Comparison of ENCODE assay signal across 11 cellular contexts in genomic region chr2:36858551-36859365, GRCh38.
DNase-seq lines count a peak whose midpoint lies in the region; ATAC-seq, FAIRE-seq and TF ChIP-seq lines count a peak whose summit lies in the region.
"Had no signal": no experiment of that assay in that cellular context is flagged by ENCODE, and none has a peak within 500 bp of the region (broad histone marks: within the 10 kb centered on the region; RNA-seq: fewer than 3 reads in every experiment).

No MANE protein-coding gene starts in this region.

- H3K4me3 ChIP-seq in SK-N-SH (ENCODE audit: low read depth in 2 of 2, low read length in 1 of 2) = no peak overlapping the region

- peaks cover 36 to 46% of the 10 kb centered on the region in 2 experiments for H3K36me3 ChIP-seq in SK-N-SH (replicated peaks in 1 of 2; ENCODE audit: control insufficient read depth in 1 of 2, insufficient read depth in 2 of 2, low read length in 1 of 2)

- no peaks in the 10 kb centered on the region for H3K27me3 ChIP-seq in SK-N-SH (ENCODE audit: insufficient read depth)

- no peak overlapping the region for H3K9ac ChIP-seq in SK-N-SH

- DNase-seq in H54 (ENCODE audit: insufficient read length, low spot score) (no peak), LoVo (ENCODE audit: low spot score) (peak; percentile 58), SK-N-SH (no peak), NCI-H2081 treated with DMSO at 0.1 percent for 48 hours (lab: John Stamatoyannopoulos, UW) (no peak), NCI-H226 (no peak)
- DNase-seq in natural killer cell treated with Interleukin-12 subunit alpha and Interleukin-12 subunit beta and Interleukin-15 and Interleukin-18, amount 100 ng/mL, for 72 hours (ENCODE audit: low spot score) = no peak
- DNase-seq: activated CD4-positive, alpha-beta T cell treated with anti-CD3 and anti-CD28 coated beads, Interleukin-2, amount 50 U/mL, for 4 hours; foreskin melanocyte; NCI-H2107; substantia nigra had no signal

- TF ChIP-seq CTCF in SK-N-SH (IDR thresholded peaks at IDR 0.05) = no peak

- peak overlapping the region; percentile 19 for H3K4me3 Mint-ChIP-seq in natural killer cell treated with Interleukin-12 subunit alpha and Interleukin-12 subunit beta and Interleukin-15 and Interleukin-18, amount 100 ng/mL, for 72 hours

- CTCF ChIA-PET in SK-N-SH (lab: Yijun Ruan, JAX) = no interaction called here

- H3K27me3 Mint-ChIP-seq in natural killer cell treated with Interleukin-12 subunit alpha and Interleukin-12 subunit beta and Interleukin-15 and Interleukin-18, amount 100 ng/mL, for 72 hours = no peaks in the 10 kb centered on the region

- no peak overlapping the region for H2AFZ ChIP-seq in SK-N-SH (ENCODE audit: low read depth)

- no peaks in the 10 kb centered on the region for H3K9me2 ChIP-seq in SK-N-SH

- TF ChIP-seq EP300 in SK-N-SH (IDR thresholded peaks at IDR 0.05; ENCODE audit: borderline replicate concordance in 1 of 2, low read depth in 1 of 2, low read length in 1 of 2) = no peak

- H4K20me1 ChIP-seq in SK-N-SH (ENCODE audit: insufficient read depth) = no peaks in the 10 kb centered on the region

- TF ChIP-seq RAD21 in SK-N-SH (IDR thresholded peaks at IDR 0.05; ENCODE audit: low read length) = no peak

- POLR2A ChIA-PET in SK-N-SH (lab: Yijun Ruan, JAX) = no interaction called here

- peaks cover 15 to 22% of the 10 kb centered on the region in 2 donors for H3K4me1 Mint-ChIP-seq in natural killer cell treated with Interleukin-12 subunit alpha and Interleukin-12 subunit beta and Interleukin-15 and Interleukin-18, amount 100 ng/mL, for 72 hours (ENCODE audit: low read depth in 2 of 2)

- H3K9me3 Mint-ChIP-seq in natural killer cell treated with Interleukin-12 subunit alpha and Interleukin-12 subunit beta and Interleukin-15 and Interleukin-18, amount 100 ng/mL, for 72 hours = no peaks in the 10 kb centered on the region

- H3K79me2 ChIP-seq in SK-N-SH (ENCODE audit: insufficient read depth) = no peaks in the 10 kb centered on the region

- H3K4me2 ChIP-seq in SK-N-SH = no peak overlapping the region

- peaks cover 20% of the 10 kb centered on the region for H3K36me3 Mint-ChIP-seq in natural killer cell treated with Interleukin-12 subunit alpha and Interleukin-12 subunit beta and Interleukin-15 and Interleukin-18, amount 100 ng/mL, for 72 hours

- TF ChIP-seq POLR2A in H54 (IDR thresholded peaks at IDR 0.05; ENCODE audit: low read depth, low read length) = no peak

- H3K9me3 ChIP-seq in SK-N-SH = no peaks in the 10 kb centered on the region

- H3F3A ChIP-seq in SK-N-SH (replicated peaks; ENCODE audit: insufficient read depth) = peaks cover 4% of the 10 kb centered on the region

- no peak overlapping the region for H3K27ac ChIP-seq in SK-N-SH (ENCODE audit: low read depth in 2 of 2, low read length in 1 of 2)

- FAIRE-seq in H54 (lab: Jason Lieb, UNC) = peak; percentile 45

- peak; percentile 65 for ATAC-seq in GM18907 (IDR thresholded peaks at IDR 0.05; ENCODE audit: unreplicated experiment)
- peak in 1 of 2 donors; percentile 70 for ATAC-seq in natural killer cell treated with Interleukin-12 subunit alpha and Interleukin-12 subunit beta and Interleukin-15 and Interleukin-18, amount 100 ng/mL, for 72 hours

- H3K27ac Mint-ChIP-seq in natural killer cell treated with Interleukin-12 subunit alpha and Interleukin-12 subunit beta and Interleukin-15 and Interleukin-18, amount 100 ng/mL, for 72 hours = peak overlapping the region; percentile 12 to 71

- H3K4me1 ChIP-seq in SK-N-SH (ENCODE audit: control insufficient read depth in 1 of 2, insufficient read depth in 2 of 2, low read depth in 1 of 2, low read length in 1 of 2) = no peaks in the 10 kb centered on the region

TF ChIP-seq in SK-N-SH, 30 proteins besides CTCF, POLR2A, EP300 and RAD21:
- TF ChIP-seq EZH2phosphoT487 (IDR thresholded peaks at IDR 0.05; ENCODE audit: borderline replicate concordance, low read depth) (no peak), FOXM1 (IDR thresholded peaks at IDR 0.05; ENCODE audit: low read depth) (no peak), USF2 (IDR thresholded peaks at IDR 0.05; ENCODE audit: borderline replicate concordance, low read depth, low read length) (no peak), MXI1 (IDR thresholded peaks at IDR 0.05; ENCODE audit: low read depth, low read length) (no peak), REST (IDR thresholded peaks at IDR 0.05; ENCODE audit: low read depth, low read length) (no peak), TEAD4 (IDR thresholded peaks at IDR 0.05; ENCODE audit: borderline replicate concordance, insufficient read depth) (no peak), SIN3A (IDR thresholded peaks at IDR 0.05; ENCODE audit: borderline replicate concordance, low read depth, low read length) (no peak), YY1 (IDR thresholded peaks at IDR 0.05; ENCODE audit: low read depth) (no peak), ZBTB33 (IDR thresholded peaks at IDR 0.05; ENCODE audit: borderline replicate concordance, low read depth) (no peak), RFX5 (IDR thresholded peaks at IDR 0.05; ENCODE audit: low read length) (no peak), PBX3 (IDR thresholded peaks at IDR 0.05) (no peak), SMC3 (IDR thresholded peaks at IDR 0.05; ENCODE audit: low read depth, low read length) (no peak), RCOR1 (IDR thresholded peaks at IDR 0.05; ENCODE audit: low read length) (no peak)
